8 cellular contexts compared by ENCODE assay signal in genomic region chr6:33126101-33126714, GRCh38. TPM values are rescaled to one million over a fixed set of nuclear protein-coding genes. Genes with fewer than 3 reads are reported as not detected.
DNase-seq lines count a peak whose midpoint lies in the region; ATAC-seq and TF ChIP-seq lines count a peak whose summit lies in the region.

No MANE protein-coding gene starts in this region.

- DNase-seq in AG08396 (ENCODE audit: low spot score) (peak; percentile 65), HCEC 1CT (peak; percentile 41), left ventricle myocardium inferior (peak; percentile 73)
- DNase-seq in activated naive CD4-positive, alpha-beta T cell treated with anti-CD3 and anti-CD28 coated beads, Interleukin-2, amount 50 U/mL, for 16 hours, result peak; percentile 58
- peak; percentile 59 for DNase-seq in stimulated activated CD4-positive, alpha-beta T cell treated with anti-CD3 and anti-CD28 coated beads, Interleukin-12 subunit alpha, Interleukin-12 subunit beta, amount 100 ng/mL, for 4 hours

- no peaks in the 10 kb centered on the region for H3K4me1 ChIP-seq in left ventricle myocardium inferior

- peaks cover 24% of the 10 kb centered on the region for H3K27me3 ChIP-seq in left ventricle myocardium inferior (ENCODE audit: low read depth)

- intact Hi-C loops in left ventricle myocardium inferior (cut with micrococcal nuclease), result no loop called here

- H3K36me3 ChIP-seq in left ventricle myocardium inferior, result no peaks in the 10 kb centered on the region

- H3K4me3 ChIP-seq in left ventricle myocardium inferior, result no peak overlapping the region

- peaks cover 14% of the 10 kb centered on the region for H3K9me3 ChIP-seq in left ventricle myocardium inferior (replicated peaks)

- TF ChIP-seq CTCF in left ventricle myocardium inferior (IDR thresholded peaks at IDR 0.05; ENCODE audit: borderline replicate concordance), result peak; percentile 77

- ATAC-seq in SK-N-SH treated with all-trans-retinoic acid at 6 μM for 48 hours (peak; percentile 49; the same call in 2 of the 3 replicates), GM19467 (IDR thresholded peaks at IDR 0.05; ENCODE audit: unreplicated experiment) (no peak), HG03108 (IDR thresholded peaks at IDR 0.05; ENCODE audit: unreplicated experiment) (no peak)

- H3K27ac ChIP-seq in left ventricle myocardium inferior (replicated peaks), result no peak overlapping the region

TF ChIP-seq in SK-N-SH treated with all-trans-retinoic acid at 6 μM for 48 hours, 23 proteins besides CTCF, POLR2A, EP300 and RAD21:
- no peak for TF ChIP-seq BACH2 (CRISPR knock-in tag; IDR thresholded peaks at IDR 0.05; ENCODE audit: borderline replicate concordance)
- no peak for TF ChIP-seq ZNF565 (CRISPR knock-in tag; conservative IDR thresholded peaks at IDR 0.05; ENCODE audit: low read depth)
- no peak for TF ChIP-seq ESRRG (CRISPR knock-in tag; IDR thresholded peaks at IDR 0.05)
- no peak for TF ChIP-seq CREB5 (CRISPR knock-in tag; IDR thresholded peaks at IDR 0.05; ENCODE audit: low read depth)
- TF ChIP-seq SNAI2 (CRISPR knock-in tag; IDR thresholded peaks at IDR 0.05), result no peak
- no peak for TF ChIP-seq ZFP30 (CRISPR knock-in tag; IDR thresholded peaks at IDR 0.05)
- TF ChIP-seq, protein P1, sequence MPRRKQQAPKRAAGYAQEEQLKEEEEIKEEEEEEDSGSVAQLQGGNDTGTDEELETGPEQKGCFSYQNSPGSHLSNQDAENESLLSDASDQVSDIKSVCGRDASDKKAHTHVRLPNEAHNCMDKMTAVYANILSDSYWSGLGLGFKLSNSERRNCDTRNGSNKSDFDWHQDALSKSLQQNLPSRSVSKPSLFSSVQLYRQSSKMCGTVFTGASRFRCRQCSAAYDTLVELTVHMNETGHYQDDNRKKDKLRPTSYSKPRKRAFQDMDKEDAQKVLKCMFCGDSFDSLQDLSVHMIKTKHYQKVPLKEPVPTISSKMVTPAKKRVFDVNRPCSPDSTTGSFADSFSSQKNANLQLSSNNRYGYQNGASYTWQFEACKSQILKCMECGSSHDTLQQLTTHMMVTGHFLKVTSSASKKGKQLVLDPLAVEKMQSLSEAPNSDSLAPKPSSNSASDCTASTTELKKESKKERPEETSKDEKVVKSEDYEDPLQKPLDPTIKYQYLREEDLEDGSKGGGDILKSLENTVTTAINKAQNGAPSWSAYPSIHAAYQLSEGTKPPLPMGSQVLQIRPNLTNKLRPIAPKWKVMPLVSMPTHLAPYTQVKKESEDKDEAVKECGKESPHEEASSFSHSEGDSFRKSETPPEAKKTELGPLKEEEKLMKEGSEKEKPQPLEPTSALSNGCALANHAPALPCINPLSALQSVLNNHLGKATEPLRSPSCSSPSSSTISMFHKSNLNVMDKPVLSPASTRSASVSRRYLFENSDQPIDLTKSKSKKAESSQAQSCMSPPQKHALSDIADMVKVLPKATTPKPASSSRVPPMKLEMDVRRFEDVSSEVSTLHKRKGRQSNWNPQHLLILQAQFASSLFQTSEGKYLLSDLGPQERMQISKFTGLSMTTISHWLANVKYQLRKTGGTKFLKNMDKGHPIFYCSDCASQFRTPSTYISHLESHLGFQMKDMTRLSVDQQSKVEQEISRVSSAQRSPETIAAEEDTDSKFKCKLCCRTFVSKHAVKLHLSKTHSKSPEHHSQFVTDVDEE (CRISPR knock-in tag; IDR thresholded peaks at IDR 0.05), result no peak
- no peak for TF ChIP-seq TOX (CRISPR knock-in tag; IDR thresholded peaks at IDR 0.05; ENCODE audit: borderline replicate concordance)
- no peak for TF ChIP-seq ARNTL (CRISPR knock-in tag; IDR thresholded peaks at IDR 0.05; ENCODE audit: borderline replicate concordance, low read depth)
- no peak for TF ChIP-seq GLIS3 (CRISPR knock-in tag; IDR thresholded peaks at IDR 0.05)
- TF ChIP-seq, protein P2, sequence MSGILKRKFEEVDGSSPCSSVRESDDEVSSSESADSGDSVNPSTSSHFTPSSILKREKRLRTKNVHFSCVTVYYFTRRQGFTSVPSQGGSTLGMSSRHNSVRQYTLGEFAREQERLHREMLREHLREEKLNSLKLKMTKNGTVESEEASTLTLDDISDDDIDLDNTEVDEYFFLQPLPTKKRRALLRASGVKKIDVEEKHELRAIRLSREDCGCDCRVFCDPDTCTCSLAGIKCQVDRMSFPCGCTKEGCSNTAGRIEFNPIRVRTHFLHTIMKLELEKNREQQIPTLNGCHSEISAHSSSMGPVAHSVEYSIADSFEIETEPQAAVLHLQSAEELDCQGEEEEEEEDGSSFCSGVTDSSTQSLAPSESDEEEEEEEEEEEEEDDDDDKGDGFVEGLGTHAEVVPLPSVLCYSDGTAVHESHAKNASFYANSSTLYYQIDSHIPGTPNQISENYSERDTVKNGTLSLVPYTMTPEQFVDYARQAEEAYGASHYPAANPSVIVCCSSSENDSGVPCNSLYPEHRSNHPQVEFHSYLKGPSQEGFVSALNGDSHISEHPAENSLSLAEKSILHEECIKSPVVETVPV (CRISPR knock-in tag; IDR thresholded peaks at IDR 0.05), result no peak
- no peak for TF ChIP-seq ZC3H10 (CRISPR knock-in tag; IDR thresholded peaks at IDR 0.05)
- TF ChIP-seq, protein P3, sequence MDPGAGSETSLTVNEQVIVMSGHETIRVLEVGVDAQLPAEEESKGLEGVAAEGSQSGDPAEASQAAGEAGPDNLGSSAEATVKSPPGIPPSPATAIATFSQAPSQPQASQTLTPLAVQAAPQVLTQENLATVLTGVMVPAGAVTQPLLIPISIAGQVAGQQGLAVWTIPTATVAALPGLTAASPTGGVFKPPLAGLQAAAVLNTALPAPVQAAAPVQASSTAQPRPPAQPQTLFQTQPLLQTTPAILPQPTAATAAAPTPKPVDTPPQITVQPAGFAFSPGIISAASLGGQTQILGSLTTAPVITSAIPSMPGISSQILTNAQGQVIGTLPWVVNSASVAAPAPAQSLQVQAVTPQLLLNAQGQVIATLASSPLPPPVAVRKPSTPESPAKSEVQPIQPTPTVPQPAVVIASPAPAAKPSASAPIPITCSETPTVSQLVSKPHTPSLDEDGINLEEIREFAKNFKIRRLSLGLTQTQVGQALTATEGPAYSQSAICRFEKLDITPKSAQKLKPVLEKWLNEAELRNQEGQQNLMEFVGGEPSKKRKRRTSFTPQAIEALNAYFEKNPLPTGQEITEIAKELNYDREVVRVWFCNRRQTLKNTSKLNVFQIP (CRISPR knock-in tag; IDR thresholded peaks at IDR 0.05; ENCODE audit: borderline replicate concordance, low read depth), result no peak
- TF ChIP-seq TCF4 (CRISPR knock-in tag; IDR thresholded peaks at IDR 0.05; ENCODE audit: borderline replicate concordance), result no peak
- no peak for TF ChIP-seq ZNF8 (CRISPR knock-in tag; IDR thresholded peaks at IDR 0.05)
- no peak for TF ChIP-seq ISL1 (CRISPR knock-in tag; IDR thresholded peaks at IDR 0.05)
- no peak for TF ChIP-seq PATZ1 (CRISPR knock-in tag; IDR thresholded peaks at IDR 0.05; ENCODE audit: borderline replicate concordance)
- TF ChIP-seq OSR1 (CRISPR knock-in tag; IDR thresholded peaks at IDR 0.05), result no peak

RNA-seq across cellular contexts. Expression of gene HLA-DPB1, which starts 50.4 kb away (rescaled TPM):
- total RNA-seq in left ventricle myocardium inferior, result 34.1 TPM

RNA-seq across cellular contexts. Expression of gene HLA-DPA1, which starts 52.8 kb away (rescaled TPM):
- 28.8 TPM for total RNA-seq in left ventricle myocardium inferior
